13 cellular contexts compared by ENCODE assay signal in genomic region chr1:230641346-230641745, GRCh38. TPM values are rescaled to one million over a fixed set of nuclear protein-coding genes. Genes with fewer than 3 reads are reported as not detected.
DNase-seq lines count a peak whose midpoint lies in the region; ATAC-seq and TF ChIP-seq lines count a peak whose summit lies in the region.
"Had no signal": no experiment of that assay in that cellular context is flagged by ENCODE, and none has a peak within 500 bp of the region (broad histone marks: within the 10 kb centered on the region; RNA-seq: fewer than 3 reads in every experiment).

No MANE protein-coding gene starts in this region.

- POLR2A ChIA-PET in activated CD4-positive, alpha-beta T cell treated with anti-CD3 and anti-CD28 coated beads, Interleukin-2, amount 10 ng/mL, durations not matched to agents 7 days and 5 days (lab: Charles Lee): no interaction called here

- peaks cover 31% of the 10 kb centered on the region for H3K4me1 Mint-ChIP-seq in activated CD4-positive, alpha-beta T cell treated with anti-CD3 and anti-CD28 coated beads, Interleukin-2, amount 10 ng/mL, durations not matched to agents 7 days and 5 days
- H3K4me1 Mint-ChIP-seq in T-helper 17 cell: peaks cover 32% of the 10 kb centered on the region
- peaks cover 33% of the 10 kb centered on the region for H3K4me1 Mint-ChIP-seq in stimulated activated memory B cell treated with anti-CD40 and anti-IgM and Interleukin-4, amounts not matched to agents 10 μg/mL and 1 μg/mL and 100 μg/mL, for 72 hours

- H3K27ac Mint-ChIP-seq in activated CD4-positive, alpha-beta T cell treated with anti-CD3 and anti-CD28 coated beads, Interleukin-2, amount 10 ng/mL, durations not matched to agents 7 days and 5 days: no peak overlapping the region
- H3K27ac Mint-ChIP-seq in T-helper 17 cell: peak overlapping the region; percentile 91
- H3K27ac Mint-ChIP-seq in stimulated activated memory B cell treated with anti-CD40 and anti-IgM and Interleukin-4, amounts not matched to agents 10 μg/mL and 1 μg/mL and 100 μg/mL, for 72 hours: no peak overlapping the region

- H3K27me3 Mint-ChIP-seq in activated CD4-positive, alpha-beta T cell treated with anti-CD3 and anti-CD28 coated beads, Interleukin-2, amount 10 ng/mL, durations not matched to agents 7 days and 5 days: peaks cover 18% of the 10 kb centered on the region
- peaks cover 42% of the 10 kb centered on the region for H3K27me3 Mint-ChIP-seq in T-helper 17 cell
- H3K27me3 Mint-ChIP-seq in stimulated activated memory B cell treated with anti-CD40 and anti-IgM and Interleukin-4, amounts not matched to agents 10 μg/mL and 1 μg/mL and 100 μg/mL, for 72 hours: peaks cover 17% of the 10 kb centered on the region

- no peaks in the 10 kb centered on the region for H3K9me3 ChIP-seq in T-helper 17 cell (ENCODE audit: control insufficient read depth, low read length, poor library complexity, severe bottlenecking)
- H3K9me3 ChIP-seq: suprapubic skin had no signal

- peak overlapping the region; percentile 35 for H3K4me3 Mint-ChIP-seq in activated CD4-positive, alpha-beta T cell treated with anti-CD3 and anti-CD28 coated beads, Interleukin-2, amount 10 ng/mL, durations not matched to agents 7 days and 5 days
- H3K4me3 Mint-ChIP-seq in T-helper 17 cell: no peak overlapping the region
- H3K4me3 Mint-ChIP-seq in stimulated activated memory B cell treated with anti-CD40 and anti-IgM and Interleukin-4, amounts not matched to agents 10 μg/mL and 1 μg/mL and 100 μg/mL, for 72 hours: peak overlapping the region; percentile 32

- ATAC-seq in T-helper 17 cell: no peak
- ATAC-seq in stimulated activated memory B cell treated with anti-CD40 and anti-IgM and Interleukin-4, amounts not matched to agents 10 μg/mL and 1 μg/mL and 100 μg/mL, for 72 hours: no peak

- no peak for TF ChIP-seq CTCF in foreskin fibroblast (IDR thresholded peaks at IDR 0.05; ENCODE audit: low read depth, low read length)

- peaks cover under 1% of the 10 kb centered on the region for H3K36me3 Mint-ChIP-seq in activated CD4-positive, alpha-beta T cell treated with anti-CD3 and anti-CD28 coated beads, Interleukin-2, amount 10 ng/mL, durations not matched to agents 7 days and 5 days (ENCODE audit: low read depth)
- peaks cover 20% of the 10 kb centered on the region for H3K36me3 Mint-ChIP-seq in T-helper 17 cell (ENCODE audit: low read depth)
- peaks cover 6% of the 10 kb centered on the region for H3K36me3 Mint-ChIP-seq in stimulated activated memory B cell treated with anti-CD40 and anti-IgM and Interleukin-4, amounts not matched to agents 10 μg/mL and 1 μg/mL and 100 μg/mL, for 72 hours

- CTCF ChIA-PET in activated CD4-positive, alpha-beta T cell treated with anti-CD3 and anti-CD28 coated beads, Interleukin-2, amount 10 ng/mL, durations not matched to agents 7 days and 5 days (lab: Charles Lee): interaction anchor here (0.9 to 1.0 kb wide), 3 partner anchors 10 to 92 kb away, joined by 3 to 4 read pairs (median 3); no protein-coding TSS in a partner anchor

- DNase-seq in activated CD4-positive, alpha-beta T cell treated with anti-CD3 and anti-CD28 coated beads, Interleukin-2, amount 10 ng/mL, durations not matched to agents 7 days and 5 days: no peak
- DNase-seq in activated CD4-positive, alpha-beta T cell treated with anti-CD3 and anti-CD28 coated beads for 48 hours: no peak
- DNase-seq in T-helper 17 cell (no peak), foreskin fibroblast (peak; percentile 7 to 30), middle frontal gyrus (ENCODE audit: extremely low spot score, low spot score) (no peak), COLO829 (ENCODE audit: low spot score) (no peak), GM19238 (ENCODE audit: insufficient read length, low spot score) (no peak)
- DNase-seq: activated CD4-positive, alpha-beta T cell treated with anti-CD3 and anti-CD28 coated beads, Interleukin-2, amount 50 U/mL, for 1 hour; cortex of kidney; NCI-H82; stimulated activated CD4-positive, alpha-beta T cell treated with anti-CD3 and anti-CD28 coated beads, Interleukin-12 subunit alpha, Interleukin-12 subunit beta, amount 100 ng/mL, for 4 hours had no signal

- H3K9me3 Mint-ChIP-seq in activated CD4-positive, alpha-beta T cell treated with anti-CD3 and anti-CD28 coated beads, Interleukin-2, amount 10 ng/mL, durations not matched to agents 7 days and 5 days: no peaks in the 10 kb centered on the region
- H3K9me3 Mint-ChIP-seq in stimulated activated memory B cell treated with anti-CD40 and anti-IgM and Interleukin-4, amounts not matched to agents 10 μg/mL and 1 μg/mL and 100 μg/mL, for 72 hours: no peaks in the 10 kb centered on the region

- no peak overlapping the region for H3K4me3 ChIP-seq in foreskin fibroblast (ENCODE audit: low read depth in 1 of 2, low read length in 2 of 2)

RNA-seq across cellular contexts. Expression of gene COG2, which starts 0.9 kb away (rescaled TPM):
- total RNA-seq in activated CD4-positive, alpha-beta T cell treated with anti-CD3 and anti-CD28 coated beads, Interleukin-2, amount 10 ng/mL, durations not matched to agents 7 days and 5 days: 10 to 100 TPM; 27.1 to 27.3 TPM
- total RNA-seq in T-helper 17 cell: 10 to 100 TPM; 20.6 to 22.7 TPM

Comparison
In these comparisons a context has a peak if more than half of its experiments do, and no peak if none do; other contexts are left out.
1. DNase-seq: peak in foreskin fibroblast (2 of 2); none in activated CD4-positive, alpha-beta T cell treated with anti-CD3 and anti-CD28 coated beads, Interleukin-2, amount 10 ng/mL, durations not matched to agents 7 days and 5 days (single experiment), activated CD4-positive, alpha-beta T cell treated with anti-CD3 and anti-CD28 coated beads for 48 hours (single experiment), T-helper 17 cell (0 of 3), middle frontal gyrus (single experiment), COLO829 (single experiment) and GM19238 (single experiment).